Comparison of ENCODE assay signal across 18 cellular contexts in genomic region chr2:123380536-123380935, GRCh38.
A peak's percentile ranks its signal among the peaks of the same experiment; 100 is the strongest.
DNase-seq lines count a peak whose midpoint lies in the region; ATAC-seq, FAIRE-seq and TF ChIP-seq lines count a peak whose summit lies in the region.
"Had no signal": no experiment of that assay in that cellular context is flagged by ENCODE, and none has a peak within 500 bp of the region (broad histone marks: within the 10 kb centered on the region; RNA-seq: fewer than 3 reads in every experiment).

No MANE protein-coding gene starts in this region.

- POLR2A ChIA-PET in GM12878 (lab: Charles Lee): interaction anchor here (0.6 kb wide), 1 partner anchor 18 kb away, joined by 3 read pairs; no protein-coding TSS in a partner anchor

- H3K9me3 ChIP-seq in MG63: no peaks in the 10 kb centered on the region
- H3K9me3 ChIP-seq in GM12878 (replicated peaks; ENCODE audit: control insufficient read depth, insufficient read depth, low read length): no peaks in the 10 kb centered on the region

- in situ Hi-C loops in GM12878 (cut with MboI): no loop called here

- RAD21 ChIA-PET in GM12878 (lab: Charles Lee; ENCODE audit: unreplicated experiment): no interaction called here

- no peak for ATAC-seq in GM12878
- ATAC-seq: SK-N-SH treated with all-trans-retinoic acid at 6 μM for 48 hours had no signal

- H3K4me3 ChIP-seq in MG63: no peak overlapping the region
- H3K4me3 ChIP-seq in GM12878: no peak overlapping the region

- peak; percentile 10 for DNase-seq in MG63
- DNase-seq in GM12878 (ENCODE audit: low read depth, low spot score): no peak
- peak; percentile 8 for DNase-seq in medulla oblongata (ENCODE audit: extremely low spot score)
- no peak for DNase-seq in pons (ENCODE audit: low spot score)
- no peak for DNase-seq in NCI-H1048 (lab: John Stamatoyannopoulos, UW)
- DNase-seq in KG1 (lab: John Stamatoyannopoulos, UW): no peak
- DNase-seq in NCI-H82 treated with DMSO at 0.1 percent for 48 hours (lab: John Stamatoyannopoulos, UW; ENCODE audit: unreplicated experiment): no peak
- DNase-seq: CD4-positive, alpha-beta memory T cell; DMS79 treated with DMSO at 0.1 percent for 48 hours; HCEC 1CT; NCI-H1417 treated with DMSO at 0.1 percent for 48 hours; NCI-H1930; NCI-H510A treated with DMSO at 0.1 percent for 48 hours; SHP77 had no signal

- TF ChIP-seq EP300 in GM12878 (IDR thresholded peaks at IDR 0.05; ENCODE audit: borderline replicate concordance in 1 of 2, control insufficient read depth in 1 of 2, low read depth in 2 of 2, low read length in 2 of 2): no peak

- no peaks in the 10 kb centered on the region for H3K79me2 ChIP-seq in GM12878 (ENCODE audit: control insufficient read depth, insufficient read depth, low read length)

- no peak overlapping the region for H3K27ac ChIP-seq in GM12878 (ENCODE audit: control insufficient read depth, insufficient read depth)
- H3K27ac ChIP-seq: HL-60 had no signal

- 27% methylated on average over 6 of the region's 6 CpGs for WGBS in GM12878 (ENCODE audit: insufficient coverage, insufficient replicate concordance, low lambda C conversion rate, missing lambda C conversion rate)

- H3K9ac ChIP-seq in GM12878 (ENCODE audit: control insufficient read depth, insufficient read depth, low read length): no peak overlapping the region

- no peak for TF ChIP-seq RAD21 in GM12878 (IDR thresholded peaks at IDR 0.05; ENCODE audit: insufficient read depth, low read depth, low read length)

- SMC1A ChIA-PET in GM12878 (lab: Charles Lee; ENCODE audit: uncharacterized antibody, unreplicated experiment): interaction anchor here (0.8 to 2.8 kb wide), 2 partner anchors 15 to 94 kb away, joined by 4 to 9 read pairs; no protein-coding TSS in a partner anchor

- H3K4me2 ChIP-seq in GM12878 (ENCODE audit: control insufficient read depth, insufficient read depth): no peak overlapping the region

- intact Hi-C loops in GM12878 (cut with micrococcal nuclease; ENCODE audit: unreplicated experiment): no loop called here

- no TSS peak for BruUV-seq in GM12878 (replicated peaks; lab: Mats Ljungman, UMichigan)

- no peaks in the 10 kb centered on the region for H3K27me3 ChIP-seq in MG63
- no peaks in the 10 kb centered on the region for H3K27me3 ChIP-seq in GM12878 (replicated peaks in 1 of 2; ENCODE audit: control insufficient read depth in 2 of 2, insufficient read depth in 2 of 2, low read length in 1 of 2)

- no peak overlapping the region for H2AFZ ChIP-seq in GM12878 (ENCODE audit: control insufficient read depth, low read depth, low read length)

- H3K36me3 ChIP-seq in MG63: no peaks in the 10 kb centered on the region
- no peaks in the 10 kb centered on the region for H3K36me3 ChIP-seq in GM12878 (ENCODE audit: control insufficient read depth in 2 of 2, insufficient read depth in 2 of 2, low read length in 1 of 2)

- no peak for TF ChIP-seq CTCF in GM12878 (IDR thresholded peaks at IDR 0.05 in 2 of 3, conservative IDR thresholded peaks at IDR 0.05 in 1 of 3; ENCODE audit: control insufficient read depth in 2 of 3, extremely low read depth in 1 of 3, insufficient read depth in 1 of 3, low read depth in 3 of 3, low read length in 3 of 3)

- no peak for FAIRE-seq in GM12878 (lab: Jason Lieb, UNC)
- FAIRE-seq: D721Med, HTR-8/SVneo had no signal

- CTCF ChIA-PET in GM12878 (lab: Yijun Ruan, JAX): no interaction called here

- no peaks in the 10 kb centered on the region for H4K20me1 ChIP-seq in GM12878 (ENCODE audit: control insufficient read depth, insufficient read depth)

- TF ChIP-seq POLR2A in GM12878 (IDR thresholded peaks at IDR 0.05; ENCODE audit: low read depth, low read length): no peak

- H3K4me1 ChIP-seq in GM12878 (ENCODE audit: control insufficient read depth, insufficient read depth, low read length): no peaks in the 10 kb centered on the region

TF ChIP-seq in GM12878, 131 proteins besides CTCF, POLR2A, EP300 and RAD21:
- TF ChIP-seq NBN (IDR thresholded peaks at IDR 0.05): no peak
- TF ChIP-seq SREBF2 (IDR thresholded peaks at IDR 0.05; ENCODE audit: low read length): no peak
- no peak for TF ChIP-seq PKNOX1 (IDR thresholded peaks at IDR 0.05)
- TF ChIP-seq TCF7 (IDR thresholded peaks at IDR 0.05; ENCODE audit: borderline replicate concordance): no peak
- no peak for TF ChIP-seq CEBPB (IDR thresholded peaks at IDR 0.05; ENCODE audit: borderline replicate concordance in 1 of 2, low read depth in 2 of 2, low read length in 2 of 2)
- no peak for TF ChIP-seq RELA (IDR thresholded peaks at IDR 0.05; ENCODE audit: borderline replicate concordance, partially characterized antibody)
- no peak for TF ChIP-seq ZBTB11 (CRISPR knock-in tag; IDR thresholded peaks at IDR 0.05)
- TF ChIP-seq MEF2B (IDR thresholded peaks at IDR 0.05; ENCODE audit: partially characterized antibody, poor library complexity, severe bottlenecking): peak; percentile 84
- TF ChIP-seq BACH1 (IDR thresholded peaks at IDR 0.05; ENCODE audit: borderline replicate concordance): no peak
- TF ChIP-seq ZSCAN29 (IDR thresholded peaks at IDR 0.05): no peak
- no peak for TF ChIP-seq EED (IDR thresholded peaks at IDR 0.05; ENCODE audit: low read depth)
- TF ChIP-seq FOXM1 (IDR thresholded peaks at IDR 0.05; ENCODE audit: low read depth, low read length): no peak
- no peak for TF ChIP-seq MYB (IDR thresholded peaks at IDR 0.05; ENCODE audit: borderline replicate concordance, low read depth, low read length)
- no peak for TF ChIP-seq E2F8 (IDR thresholded peaks at IDR 0.05; ENCODE audit: low read depth, partially characterized antibody)
- TF ChIP-seq HDGF (IDR thresholded peaks at IDR 0.05): no peak
- 0 out of 2 replicates have a peak, but pooled peaks have one; percentile 13 for TF ChIP-seq IKZF1 (conservative IDR thresholded peaks at IDR 0.05)

Comparison
In these comparisons a context has a peak if more than half of its experiments do, and no peak if none do; other contexts are left out.
1. DNase-seq: peak in MG63 (single experiment) and medulla oblongata (single experiment); none in GM12878 (single experiment), pons (single experiment), NCI-H1048 (single experiment), KG1 (single experiment) and NCI-H82 treated with DMSO at 0.1 percent for 48 hours (single experiment).